ENCODE assay signal across 1 cellular context in the genomic region with DNA sequence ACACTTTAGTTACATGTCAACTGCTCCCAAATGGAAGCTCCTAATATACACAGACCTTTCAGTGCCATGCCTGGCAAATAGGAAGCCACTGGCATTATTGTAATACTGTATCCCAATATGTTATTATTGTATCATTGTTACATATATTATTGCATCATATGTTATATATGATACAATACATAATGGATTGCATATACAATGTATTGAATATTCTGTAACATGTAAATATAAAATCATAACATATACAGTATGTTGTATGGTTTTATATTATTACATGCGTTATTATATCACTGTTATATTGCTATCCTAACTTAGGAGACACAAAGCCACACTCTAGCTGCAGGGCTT.
TF ChIP-seq lines count a peak whose summit lies in the region.

No MANE protein-coding gene starts in this region.

TF ChIP-seq in GM23338, 12 proteins besides CTCF, POLR2A, EP300 and RAD21 (continued from another document):
- TF ChIP-seq ZNF331 (CRISPR knock-in tag; IDR thresholded peaks at IDR 0.05; ENCODE audit: low read depth), result no peak
- no peak for TF ChIP-seq JUNB (IDR thresholded peaks at IDR 0.05; ENCODE audit: unreplicated experiment)
- TF ChIP-seq EZH2 (IDR thresholded peaks at IDR 0.05; ENCODE audit: low read depth, unreplicated experiment), result no peak
- TF ChIP-seq EZH2phosphoT487 (IDR thresholded peaks at IDR 0.05; ENCODE audit: unreplicated experiment), result no peak
- no peak for TF ChIP-seq CREB1 (CRISPR knock-in tag; IDR thresholded peaks at IDR 0.05; ENCODE audit: low read depth)
- TF ChIP-seq ZNF114 (CRISPR knock-in tag; IDR thresholded peaks at IDR 0.05), result no peak
- TF ChIP-seq ETS1 (IDR thresholded peaks at IDR 0.05), result no peak
